Comparison of ENCODE assay signal across 8 cellular contexts in genomic region chr1:113452921-113453770, GRCh38.
DNase-seq lines count a peak whose midpoint lies in the region; ATAC-seq and TF ChIP-seq lines count a peak whose summit lies in the region.

No MANE protein-coding gene starts in this region.

- intact Hi-C loops in activated CD4-positive, alpha-beta T cell treated with anti-CD3 and anti-CD28 coated beads, Interleukin-2, amount 10 ng/mL, durations not matched to agents 24 days and 14 days (cut with micrococcal nuclease) = loop anchor here (2.0 kb wide), 1 partner anchor 312 kb away; no protein-coding TSS in a partner anchor
- intact Hi-C loops in adrenal gland (cut with DNase I) = no loop called here

- H3K36me3 Mint-ChIP-seq in activated CD4-positive, alpha-beta T cell treated with anti-CD3 and anti-CD28 coated beads, Interleukin-2, amount 10 ng/mL, durations not matched to agents 24 days and 14 days (ENCODE audit: low read depth) = no peaks in the 10 kb centered on the region
- H3K36me3 Mint-ChIP-seq in stimulated activated effector memory CD8-positive, alpha-beta T cell treated with anti-CD3 and anti-CD28 coated beads, Interleukin-12 subunit alpha, Interleukin-12 subunit beta, amount 100 ng/mL, for 72 hours = no peaks in the 10 kb centered on the region

- H3K27me3 Mint-ChIP-seq in activated CD4-positive, alpha-beta T cell treated with anti-CD3 and anti-CD28 coated beads, Interleukin-2, amount 10 ng/mL, durations not matched to agents 24 days and 14 days = peaks cover 4% of the 10 kb centered on the region

- peaks cover 5% of the 10 kb centered on the region for H3K9me3 Mint-ChIP-seq in activated CD4-positive, alpha-beta T cell treated with anti-CD3 and anti-CD28 coated beads, Interleukin-2, amount 10 ng/mL, durations not matched to agents 24 days and 14 days
- H3K9me3 Mint-ChIP-seq in stimulated activated effector memory CD8-positive, alpha-beta T cell treated with anti-CD3 and anti-CD28 coated beads, Interleukin-12 subunit alpha, Interleukin-12 subunit beta, amount 100 ng/mL, for 72 hours = peaks cover 3% of the 10 kb centered on the region

- no peak overlapping the region for H3K27ac Mint-ChIP-seq in activated CD4-positive, alpha-beta T cell treated with anti-CD3 and anti-CD28 coated beads, Interleukin-2, amount 10 ng/mL, durations not matched to agents 24 days and 14 days
- H3K27ac Mint-ChIP-seq in stimulated activated effector memory CD8-positive, alpha-beta T cell treated with anti-CD3 and anti-CD28 coated beads, Interleukin-12 subunit alpha, Interleukin-12 subunit beta, amount 100 ng/mL, for 72 hours = no peak overlapping the region

- TF ChIP-seq POLR2A in adrenal gland (IDR thresholded peaks at IDR 0.05) = no peak

- ATAC-seq in stimulated activated effector memory CD8-positive, alpha-beta T cell treated with anti-CD3 and anti-CD28 coated beads, Interleukin-12 subunit alpha, Interleukin-12 subunit beta, amount 100 ng/mL, for 72 hours = no peak

- no peaks in the 10 kb centered on the region for H3K9me3 ChIP-seq in adrenal gland (replicated peaks in 1 of 3)

- peak; percentile 58 for DNase-seq in activated CD4-positive, alpha-beta T cell treated with anti-CD3 and anti-CD28 coated beads, Interleukin-2, amount 10 ng/mL, durations not matched to agents 24 days and 14 days
- no peak for DNase-seq in activated CD4-positive, alpha-beta T cell treated with anti-CD3 and anti-CD28 coated beads, Interleukin-2, amount 50 U/mL, for 1 hour
- DNase-seq in NCI-H1092 treated with DMSO at 0.1 percent for 48 hours (lab: John Stamatoyannopoulos, UW) = peak; percentile 84
- DNase-seq in adrenal gland = peak in 2 of 7 donors; percentile 10 to 26
- peak; percentile 27 for DNase-seq in iPS-NIHi11 (ENCODE audit: low spot score)
- DNase-seq in activated gamma-delta T cell treated with Interleukin-2 at 50 U/mL for 16 hours = no peak
- no peak for DNase-seq in effector CD8-positive, alpha-beta T cell (lab: John Stamatoyannopoulos, UW)
- no peak for DNase-seq in stimulated activated effector memory CD8-positive, alpha-beta T cell treated with anti-CD3 and anti-CD28 coated beads, Interleukin-12 subunit alpha, Interleukin-12 subunit beta, amount 100 ng/mL, for 72 hours (ENCODE audit: low spot score in 2 of 2)

- 71 to 86% (median 78%) methylated on average over 2 of the region's 2 CpGs for WGBS in adrenal gland, 4 donors

- TF ChIP-seq CTCF in adrenal gland (IDR thresholded peaks at IDR 0.05) = peak in 5 of 6 experiments; percentile 7 to 41 (median 22)

- no peaks in the 10 kb centered on the region for H3K27me3 ChIP-seq in adrenal gland

- no peak overlapping the region for H3K27ac ChIP-seq in adrenal gland

- no peaks in the 10 kb centered on the region for H3K4me1 Mint-ChIP-seq in activated CD4-positive, alpha-beta T cell treated with anti-CD3 and anti-CD28 coated beads, Interleukin-2, amount 10 ng/mL, durations not matched to agents 24 days and 14 days
- H3K4me1 Mint-ChIP-seq in stimulated activated effector memory CD8-positive, alpha-beta T cell treated with anti-CD3 and anti-CD28 coated beads, Interleukin-12 subunit alpha, Interleukin-12 subunit beta, amount 100 ng/mL, for 72 hours = no peaks in the 10 kb centered on the region

- peaks cover 6 to 12% of the 10 kb centered on the region in 2 donors for H3K4me1 ChIP-seq in adrenal gland (replicated peaks in 1 of 2)

- H3K4me3 Mint-ChIP-seq in activated CD4-positive, alpha-beta T cell treated with anti-CD3 and anti-CD28 coated beads, Interleukin-2, amount 10 ng/mL, durations not matched to agents 24 days and 14 days = no peak overlapping the region
- H3K4me3 Mint-ChIP-seq in stimulated activated effector memory CD8-positive, alpha-beta T cell treated with anti-CD3 and anti-CD28 coated beads, Interleukin-12 subunit alpha, Interleukin-12 subunit beta, amount 100 ng/mL, for 72 hours = no peak overlapping the region

- H3K36me3 ChIP-seq in adrenal gland (replicated peaks in 1 of 2) = no peaks in the 10 kb centered on the region

- no peak overlapping the region for H3K4me3 ChIP-seq in adrenal gland

Comparison
In these comparisons a context has a peak if more than half of its experiments do, and no peak if none do; other contexts are left out.
1. DNase-seq: peak in activated CD4-positive, alpha-beta T cell treated with anti-CD3 and anti-CD28 coated beads, Interleukin-2, amount 10 ng/mL, durations not matched to agents 24 days and 14 days (single experiment), NCI-H1092 treated with DMSO at 0.1 percent for 48 hours (single experiment) and iPS-NIHi11 (single experiment); none in activated CD4-positive, alpha-beta T cell treated with anti-CD3 and anti-CD28 coated beads, Interleukin-2, amount 50 U/mL, for 1 hour (single experiment), activated gamma-delta T cell treated with Interleukin-2 at 50 U/mL for 16 hours (single experiment), effector CD8-positive, alpha-beta T cell (single experiment) and stimulated activated effector memory CD8-positive, alpha-beta T cell treated with anti-CD3 and anti-CD28 coated beads, Interleukin-12 subunit alpha, Interleukin-12 subunit beta, amount 100 ng/mL, for 72 hours (0 of 2).